In the genomic region with DNA sequence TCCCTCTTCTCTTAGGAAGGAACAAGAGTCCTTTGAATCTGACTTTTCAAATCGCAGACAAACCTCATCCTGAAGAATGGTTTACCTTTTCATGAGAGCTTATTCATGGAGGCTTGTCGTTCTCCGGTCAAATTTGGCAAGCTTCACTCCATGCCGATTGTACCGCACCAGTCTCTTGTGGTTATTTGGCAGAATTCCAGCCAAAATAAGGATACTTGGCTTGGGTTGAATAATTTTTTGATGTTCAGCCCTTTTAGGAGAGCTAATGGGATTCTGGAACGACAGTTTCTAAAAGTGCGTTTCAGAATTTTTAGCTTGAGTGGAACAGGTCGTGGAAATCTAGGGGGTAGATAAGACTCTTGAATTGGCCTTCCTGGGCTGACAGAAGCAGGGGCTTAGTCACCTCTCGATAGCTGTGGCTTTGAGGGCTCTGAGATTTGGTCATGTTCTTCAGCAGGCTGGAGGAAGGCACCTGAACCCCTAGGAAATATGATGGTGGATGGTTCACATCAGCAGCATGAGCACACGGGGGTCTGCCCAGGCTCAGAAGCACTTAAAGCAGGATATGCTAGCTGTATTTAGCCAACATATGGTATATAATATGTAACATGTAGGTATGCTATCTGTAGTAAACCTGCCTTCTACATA, we compare ENCODE assay signal across 8 cellular contexts. TPM values are rescaled to one million over a fixed set of nuclear protein-coding genes. Genes with fewer than 3 reads are reported as not detected.
DNase-seq lines count a peak whose midpoint lies in the region; ATAC-seq, FAIRE-seq and TF ChIP-seq lines count a peak whose summit lies in the region.

No MANE protein-coding gene starts in this region.

- H3K79me2 ChIP-seq in mammary epithelial cell (ENCODE audit: insufficient read depth, low read length): peaks cover 67% of the 10 kb centered on the region

- in situ Hi-C loops in mammary epithelial cell (cut with MboI; ENCODE audit: low sequenced_read_pairs in 2 of 2): loop anchor here in 1 of 2 donors (10.0 kb wide), 1 partner anchor 116 kb away; a partner anchor contains a TSS

- no peak for ATAC-seq in HG03354 (IDR thresholded peaks at IDR 0.05; ENCODE audit: poor library complexity, severe bottlenecking, unreplicated experiment)
- no peak for ATAC-seq in GM21526 (IDR thresholded peaks at IDR 0.05; ENCODE audit: low FRiP score, unreplicated experiment)

- H3K27ac Mint-ChIP-seq in nephron progenitor cell: no peak overlapping the region

- H3K27me3 ChIP-seq in mammary epithelial cell (ENCODE audit: insufficient read depth, low read length): no peaks in the 10 kb centered on the region

- FAIRE-seq in D721Med (lab: Jason Lieb, UNC): no peak

- WGBS in mammary epithelial cell (ENCODE audit: low coverage, missing lambda C conversion rate): 7% methylated on average over 10 of the region's 10 CpGs

- POLR2A ChIA-PET in RWPE1 (lab: Yijun Ruan, JAX; ENCODE audit: low non-redundant PET): no interaction called here

- TF ChIP-seq CTCF in mammary epithelial cell (conservative IDR thresholded peaks at IDR 0.05 in 1 of 2, IDR thresholded peaks at IDR 0.05 in 1 of 2; ENCODE audit: extremely low read depth in 1 of 2, insufficient read depth in 1 of 2, low read depth in 1 of 2, low read length in 2 of 2): no peak
- TF ChIP-seq CTCF in nephron progenitor cell (IDR thresholded peaks at IDR 0.05): no peak
- no peak for TF ChIP-seq CTCF in D721Med (IDR thresholded peaks at IDR 0.05; ENCODE audit: insufficient read depth, missing control alignments)
- no peak for TF ChIP-seq CTCF in RWPE1 (conservative IDR thresholded peaks at IDR 0.05; ENCODE audit: low read depth)

- no peaks in the 10 kb centered on the region for H3K9me3 Mint-ChIP-seq in nephron progenitor cell

- no peaks in the 10 kb centered on the region for H4K20me1 ChIP-seq in mammary epithelial cell (ENCODE audit: insufficient read depth, low read length)

- no peaks in the 10 kb centered on the region for H3K36me3 ChIP-seq in mammary epithelial cell (ENCODE audit: insufficient read depth, low read length)

- dilution Hi-C loops in mammary epithelial cell (cut with HindIII; ENCODE audit: low sequenced_read_pairs): no loop called here

- H3K9me3 ChIP-seq in mammary epithelial cell (replicated peaks; ENCODE audit: insufficient read depth, low read length): no peaks in the 10 kb centered on the region

- peak overlapping the region; percentile 84 for H3K4me3 Mint-ChIP-seq in nephron progenitor cell

- peak overlapping the region; percentile 82 to 91 (median 89) for H3K4me3 ChIP-seq in mammary epithelial cell (replicated peaks in 1 of 3; ENCODE audit: insufficient read depth in 1 of 3, low read depth in 2 of 3, low read length in 3 of 3)

- no peaks in the 10 kb centered on the region for H3K36me3 Mint-ChIP-seq in nephron progenitor cell (ENCODE audit: low read depth)

- peak overlapping the region; percentile 13 for H2AFZ ChIP-seq in mammary epithelial cell (ENCODE audit: low read depth, low read length)

- H3K27me3 Mint-ChIP-seq in nephron progenitor cell (ENCODE audit: low read depth, poor library complexity): peaks cover 23% of the 10 kb centered on the region

- peak; percentile 16 for DNase-seq in ELR (ENCODE audit: low read depth)
- peak; percentile 49 for DNase-seq in NCI-H345 (lab: John Stamatoyannopoulos, UW)
- DNase-seq in mammary epithelial cell: peak; percentile 32
- no peak for DNase-seq in nephron progenitor cell
- DNase-seq in D721Med (ENCODE audit: insufficient read length, low spot score): no peak
- DNase-seq in RWPE1 (ENCODE audit: low spot score): no peak

- CTCF ChIA-PET in mammary epithelial cell (lab: Charles Lee; ENCODE audit: low non-redundant PET) (no interaction called here), RWPE1 (lab: Yijun Ruan, JAX) (interaction anchor here (0.7 to 1.6 kb wide), 3 partner anchors 77 to 125 kb away, joined by 3 to 7 read pairs (median 7); no protein-coding TSS in a partner anchor)

- no peak overlapping the region for H3K9ac ChIP-seq in mammary epithelial cell (ENCODE audit: insufficient read depth, low read length)

- peak overlapping the region; percentile 89 for H3K4me2 ChIP-seq in mammary epithelial cell (ENCODE audit: insufficient read depth, low read depth, low read length)

- H3K27ac ChIP-seq in mammary epithelial cell (ENCODE audit: insufficient read depth, low read depth, low read length) (peak overlapping the region; percentile 59), RWPE1 (no peak overlapping the region)

- intact Hi-C loops in mammary epithelial cell (cut with micrococcal nuclease): loop anchor here (1.0 to 5.0 kb wide), 2 partner anchors 78 to 118 kb away; a partner anchor contains a TSS

- BruUV-seq in mammary epithelial cell (replicated peaks; lab: Mats Ljungman, UMichigan): TSS peak; percentile 13

- H3K4me1 ChIP-seq in mammary epithelial cell (ENCODE audit: insufficient read depth, low read length): peaks cover 51% of the 10 kb centered on the region

- H3K4me1 Mint-ChIP-seq in nephron progenitor cell: peaks cover 32% of the 10 kb centered on the region

RNA-seq across cellular contexts. Expression of a gene that starts 1.5 kb away (rescaled TPM):
- total RNA-seq in mammary epithelial cell: 10 to 100 TPM; 23.7 to 24.2 TPM
- polyA plus RNA-seq in mammary epithelial cell: 13.4 TPM
- 56.3 TPM for polyA minus RNA-seq in mammary epithelial cell

Comparison
In these comparisons a context has a peak if more than half of its experiments do, and no peak if none do; other contexts are left out.
1. DNase-seq: peak in ELR (single experiment), NCI-H345 (single experiment) and mammary epithelial cell (single experiment); none in nephron progenitor cell (single experiment), D721Med (single experiment) and RWPE1 (single experiment).